7 cellular contexts compared by ENCODE assay signal in the genomic region with DNA sequence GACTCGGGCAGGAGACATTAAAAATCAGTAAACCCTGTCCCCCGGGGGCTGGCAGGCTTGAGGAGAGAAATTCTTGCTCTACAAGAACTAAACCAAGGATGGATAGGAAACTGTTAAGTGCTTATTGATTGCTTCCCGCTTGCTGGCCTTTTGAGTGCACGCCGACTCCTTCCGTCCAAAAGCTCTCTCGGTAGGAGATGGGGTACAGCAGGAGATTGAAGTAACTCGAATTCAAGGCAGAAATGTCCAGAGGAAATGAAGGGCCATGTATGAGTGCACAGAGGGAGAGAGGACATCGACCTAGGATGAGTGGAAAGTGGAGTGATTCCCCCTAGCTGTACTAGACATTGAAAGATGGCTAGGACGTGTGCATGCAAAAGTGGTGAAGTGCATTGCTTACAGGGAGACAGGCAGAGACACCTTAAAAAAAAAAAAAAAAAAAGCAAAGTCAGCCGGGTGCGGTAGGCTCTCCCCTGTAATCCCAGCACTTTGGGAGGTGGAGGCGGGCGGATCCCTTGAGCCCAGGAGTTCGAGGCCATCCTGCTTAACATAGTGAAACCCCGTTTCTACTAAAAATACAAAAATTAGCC. TPM values are rescaled to one million over a fixed set of nuclear protein-coding genes. Genes with fewer than 3 reads are reported as not detected.
DNase-seq lines count a peak whose midpoint lies in the region; ATAC-seq and TF ChIP-seq lines count a peak whose summit lies in the region.

No MANE protein-coding gene starts in this region.

- H3K27me3 ChIP-seq in subcutaneous abdominal adipose tissue (ENCODE audit: control insufficient read depth in 5 of 5, insufficient read depth in 4 of 5, low read length in 5 of 5), result no peaks in the 10 kb centered on the region

- H3K4me1 ChIP-seq in subcutaneous abdominal adipose tissue (ENCODE audit: control insufficient read depth in 5 of 5, insufficient read depth in 5 of 5, low read length in 5 of 5), result peaks cover 0 to 35% (median 29%) of the 10 kb centered on the region in 5 donors

- no peaks in the 10 kb centered on the region for H3K36me3 ChIP-seq in subcutaneous abdominal adipose tissue (ENCODE audit: control insufficient read depth in 5 of 5, insufficient read depth in 5 of 5, low read length in 5 of 5)

- intact Hi-C loops in MCF 10A (cut with micrococcal nuclease), result no loop called here

- peak overlapping the region; percentile 76 for H3K4me3 Mint-ChIP-seq in MCF 10A (ENCODE audit: unreplicated experiment)

- peak overlapping the region; percentile 39 to 91 (median 74) for H3K9ac ChIP-seq in subcutaneous abdominal adipose tissue (ENCODE audit: low read length in 5 of 5)

- POLR2A ChIA-PET in MCF 10A (lab: Yijun Ruan, JAX), result interaction anchor here (0.6 to 3.5 kb wide), 14 partner anchors 8 to 749 kb away, joined by 3 to 19 read pairs (median 5); a partner anchor contains a TSS

- H3K4me3 ChIP-seq in NB4 (ENCODE audit: low read depth, low read length) (peak overlapping the region; percentile 53), subcutaneous abdominal adipose tissue (ENCODE audit: low read depth in 1 of 5, low read length in 5 of 5) (peak overlapping the region; percentile 74 to 89 (median 84))

- CTCF ChIA-PET in MCF 10A (lab: Yijun Ruan, JAX), result interaction anchor here (0.7 to 1.5 kb wide), 3 partner anchors 30 to 346 kb away, joined by 3 read pairs; no protein-coding TSS in a partner anchor

- BruUV-seq in MCF 10A (replicated peaks; lab: Mats Ljungman, UMichigan), result TSS peak; percentile 46

- H3K4me1 Mint-ChIP-seq in MCF 10A (ENCODE audit: insufficient read depth, unreplicated experiment), result peaks cover 25% of the 10 kb centered on the region

- ATAC-seq in HG03439 (IDR thresholded peaks at IDR 0.05; ENCODE audit: unreplicated experiment) (no peak), HG02973 (IDR thresholded peaks at IDR 0.05; ENCODE audit: unreplicated experiment) (no peak)

- 0 out of 3 replicates have a peak, but pooled peaks have one; percentile 2 for TF ChIP-seq CTCF in GM12872 (IDR thresholded peaks at IDR 0.05; ENCODE audit: insufficient read depth, low read depth, low read length)
- no peak for TF ChIP-seq CTCF in NB4 (IDR thresholded peaks at IDR 0.05; ENCODE audit: low read depth, low read length)
- TF ChIP-seq CTCF in MCF 10A (IDR thresholded peaks at IDR 0.05; ENCODE audit: unreplicated experiment), result no peak

- H3K36me3 Mint-ChIP-seq in MCF 10A (ENCODE audit: insufficient read depth, unreplicated experiment), result no peaks in the 10 kb centered on the region

- no peak for TF ChIP-seq POLR2A in NB4 (IDR thresholded peaks at IDR 0.05; ENCODE audit: extremely low read depth, insufficient read length)

- peaks cover 5% of the 10 kb centered on the region for H3K27me3 Mint-ChIP-seq in MCF 10A (ENCODE audit: insufficient read depth, unreplicated experiment)

- no peak for DNase-seq in NB4 (ENCODE audit: low read depth)
- DNase-seq in MCF 10A (ENCODE audit: unreplicated experiment), result no peak
- DNase-seq in kidney glomerular epithelial cell (lab: John Stamatoyannopoulos, UW), result peak; percentile 45

- H3K9me3 ChIP-seq in subcutaneous abdominal adipose tissue (ENCODE audit: control insufficient read depth in 5 of 5, low read length in 5 of 5), result no peaks in the 10 kb centered on the region

- no peaks in the 10 kb centered on the region for H3K9me3 Mint-ChIP-seq in MCF 10A (ENCODE audit: unreplicated experiment)

- H3K27ac ChIP-seq in subcutaneous abdominal adipose tissue (ENCODE audit: low read depth, low read length), result peak overlapping the region; percentile 63

- peak overlapping the region; percentile 50 for H3K27ac Mint-ChIP-seq in MCF 10A (ENCODE audit: low read depth, unreplicated experiment)

RNA-seq across cellular contexts. Expression of a gene that starts 1.0 kb away (rescaled TPM):
- total RNA-seq in MCF 10A (2022), result 3.3 and 3.7 TPM in 2 replicates
